ENCODE assay signal across 23 cellular contexts in the genomic region with DNA sequence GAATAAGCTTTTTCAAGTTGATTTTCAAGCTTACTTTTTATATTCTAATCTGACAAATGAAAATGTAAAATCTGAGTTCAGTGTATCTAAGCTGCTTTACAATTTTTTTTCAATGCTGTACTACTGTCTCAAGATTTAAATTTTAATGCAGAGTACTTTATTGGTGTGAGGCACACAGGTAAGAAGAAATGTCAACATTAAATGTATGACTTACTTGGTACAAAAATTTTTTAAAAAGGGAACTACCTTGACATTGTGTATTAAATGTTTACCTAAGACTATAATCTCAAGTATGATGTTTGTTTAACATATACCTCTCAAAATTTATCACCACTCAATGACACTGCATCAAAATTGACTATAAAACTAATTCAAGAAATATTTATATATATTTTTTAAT.
"Had no signal": no experiment of that assay in that cellular context is flagged by ENCODE, and none has a peak within 500 bp of the region (broad histone marks: within the 10 kb centered on the region; RNA-seq: fewer than 3 reads in every experiment).

No MANE protein-coding gene starts in this region.

- FAIRE-seq: endothelial cell of umbilical vein, frontal cortex had no signal

- H3K27ac ChIP-seq: coronary artery, dorsolateral prefrontal cortex, esophagus muscularis mucosa, foreskin keratinocyte, gastroesophageal sphincter, heart left ventricle, hepatocyte, left lung, lower lobe of right lung had no signal

- H2AFZ ChIP-seq: hepatocyte had no signal

- H3K4me3 ChIP-seq: coronary artery, dorsolateral prefrontal cortex, esophagus muscularis mucosa, gastroesophageal sphincter, heart left ventricle, hepatocyte, left lung, lower lobe of right lung, mucosa of descending colon had no signal

- ATAC-seq: foreskin keratinocyte; gastroesophageal sphincter; heart left ventricle; left cardiac atrium; left lung; left ventricle myocardium superior; lower lobe of right lung; mucosa of descending colon; naive thymus-derived CD8-positive, alpha-beta T cell had no signal

- H3K4me1 ChIP-seq: foreskin keratinocyte, heart left ventricle, left lung, lower lobe of right lung had no signal

- H3K9me3 ChIP-seq: esophagus muscularis mucosa, gastroesophageal sphincter, heart left ventricle, left lung, lower lobe of right lung, mucosa of descending colon had no signal

- H3K79me2 ChIP-seq: hepatocyte had no signal

- H3K4me2 ChIP-seq: hepatocyte had no signal

- DNase-seq: dermis blood vessel endothelial cell; dorsolateral prefrontal cortex; effector CD4-positive, alpha-beta T cell; effector memory CD4-positive, alpha-beta T cell; foreskin keratinocyte; heart left ventricle; hypothalamus; immature natural killer cell; islet precursor cell; left cardiac atrium; left lung; left ventricle myocardium superior; lower lobe of right lung; mesenchymal stem cell; mucosa of descending colon; naive B cell; naive thymus-derived CD8-positive, alpha-beta T cell had no signal

- H3K27me3 ChIP-seq: dorsolateral prefrontal cortex, esophagus muscularis mucosa, foreskin keratinocyte, gastroesophageal sphincter, heart left ventricle, hepatocyte, left lung had no signal

- H3K36me3 ChIP-seq: left lung, lower lobe of right lung had no signal
